8 cellular contexts compared by ENCODE assay signal in the genomic region with DNA sequence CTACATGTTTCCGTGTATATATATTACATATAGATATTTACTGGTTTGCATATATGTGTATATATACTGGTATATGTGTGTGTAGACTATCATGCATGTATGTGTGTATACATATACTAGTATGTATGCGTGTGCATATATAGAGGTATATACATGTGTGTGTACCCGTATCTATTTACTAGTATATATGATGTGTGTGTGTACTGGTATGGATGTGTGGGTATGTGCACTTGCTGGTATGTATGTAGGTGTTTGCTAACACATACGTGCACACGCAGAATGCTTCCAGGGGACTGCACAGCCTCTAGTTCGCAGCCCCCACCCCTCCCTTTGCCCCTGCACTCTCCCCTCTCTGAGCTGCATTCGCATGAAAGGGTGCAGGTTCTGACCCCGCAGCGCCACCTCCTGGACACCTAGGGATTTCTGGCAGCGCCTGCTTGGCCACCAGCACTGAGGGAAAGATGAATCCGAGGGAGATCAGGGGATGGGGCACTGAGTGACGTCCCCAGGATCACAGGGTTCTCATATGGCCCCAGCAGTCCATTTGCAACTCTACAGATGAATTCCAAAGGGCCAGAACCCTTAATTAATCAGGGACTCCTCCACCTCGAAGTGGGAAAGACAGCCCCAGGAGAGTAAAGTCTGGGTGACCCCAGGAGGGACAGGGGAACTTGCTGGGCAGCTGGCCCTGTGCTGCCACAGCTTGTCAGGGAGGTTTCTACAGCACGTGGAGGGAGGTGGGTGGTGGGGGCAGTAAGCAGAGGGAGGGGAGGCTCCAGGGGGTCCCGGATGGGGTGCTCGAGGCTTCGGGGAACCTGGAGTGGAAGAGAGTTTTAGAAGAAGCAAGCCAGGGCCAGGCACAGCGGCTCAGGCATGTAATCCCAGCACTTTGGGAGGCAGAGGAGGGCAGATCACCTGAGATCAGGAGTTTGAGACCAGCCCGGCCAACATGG.
A peak's percentile ranks its signal among the peaks of the same experiment; 100 is the strongest.
DNase-seq lines count a peak whose midpoint lies in the region; ATAC-seq and TF ChIP-seq lines count a peak whose summit lies in the region.

No MANE protein-coding gene starts in this region.

- H2AFZ ChIP-seq in GM23248, result peak overlapping the region; percentile 61

- intact Hi-C loops in CD4-positive, alpha-beta T cell (cut with DNase I, micrococcal nuclease), result loop anchor here (5.0 to 10.0 kb wide), 4 partner anchors 235 to 908 kb away; no protein-coding TSS in a partner anchor

- CTCF ChIA-PET in CD4-positive, alpha-beta T cell (lab: Charles Lee), result interaction anchor here (1.0 kb wide), 1 partner anchor 10 kb away, joined by 3 read pairs; no protein-coding TSS in a partner anchor

- no peak overlapping the region for H3K4me2 ChIP-seq in GM23248 (ENCODE audit: unreplicated experiment)

- DNase-seq in CD4-positive, alpha-beta T cell, result peak; percentile 26 to 59 (median 40)
- peak; percentile 72 for DNase-seq in GM23248
- peak; percentile 55 for DNase-seq in NCI-H2107 (lab: John Stamatoyannopoulos, UW)
- peak; percentile 18 for DNase-seq in central memory CD4-positive, alpha-beta T cell
- DNase-seq in kidney tubule cell (ENCODE audit: low spot score), result peak; percentile 60
- peak; percentile 35 to 69 for DNase-seq in stimulated activated CD4-positive, alpha-beta T cell treated with anti-CD3 and anti-CD28 coated beads, Interleukin-4, amount 100 ng/mL, for 4 hours

- no peaks in the 10 kb centered on the region for H3K9me2 ChIP-seq in GM23248 (ENCODE audit: insufficient read depth)

- H3K36me3 ChIP-seq in GM23248 (ENCODE audit: low read depth), result no peaks in the 10 kb centered on the region

- H3K36me3 Mint-ChIP-seq in CD4-positive, alpha-beta T cell (ENCODE audit: low read depth), result no peaks in the 10 kb centered on the region

- no peak overlapping the region for H3K4me3 ChIP-seq in GM23248
- no peak overlapping the region for H3K4me3 ChIP-seq in WI38 (ENCODE audit: low read depth, low read length)

- peaks cover 27% of the 10 kb centered on the region for H3K27me3 Mint-ChIP-seq in CD4-positive, alpha-beta T cell

- peaks cover 25% of the 10 kb centered on the region for H3K4me1 ChIP-seq in GM23248 (ENCODE audit: insufficient read depth)

- POLR2A ChIA-PET in CD4-positive, alpha-beta T cell (lab: Charles Lee), result no interaction called here

- no peaks in the 10 kb centered on the region for H3K27me3 ChIP-seq in CD4-positive, alpha-beta T cell (ENCODE audit: control insufficient read depth, insufficient read depth, low read length)
- H3K27me3 ChIP-seq in GM23248 (replicated peaks; ENCODE audit: insufficient read depth), result no peaks in the 10 kb centered on the region

- H3K9me3 Mint-ChIP-seq in CD4-positive, alpha-beta T cell, result no peaks in the 10 kb centered on the region

- 31 to 34% methylated on average over 19 of the region's 19 CpGs for WGBS in GM23248 (ENCODE audit: low coverage in 1 of 2, low lambda C conversion rate in 2 of 2, missing lambda C conversion rate in 2 of 2), 2 experiments

- H3K4me3 Mint-ChIP-seq in CD4-positive, alpha-beta T cell, result no peak overlapping the region

- peaks cover 5% of the 10 kb centered on the region for H3K4me1 Mint-ChIP-seq in CD4-positive, alpha-beta T cell (ENCODE audit: low read depth)

- no peak overlapping the region for H3K9ac ChIP-seq in GM23248

- H3K27ac Mint-ChIP-seq in CD4-positive, alpha-beta T cell, result no peak overlapping the region

- ATAC-seq in CD4-positive, alpha-beta T cell (ENCODE audit: poor library complexity), result peak; percentile 45
- no peak for ATAC-seq in GM18873 (IDR thresholded peaks at IDR 0.05; ENCODE audit: low FRiP score, unreplicated experiment)

- peaks cover 14% of the 10 kb centered on the region; the same call in 1 of the 2 replicates for H3F3A ChIP-seq in GM23248 (ENCODE audit: insufficient read depth)

- peak; percentile 53 for TF ChIP-seq CTCF in CD4-positive, alpha-beta T cell (IDR thresholded peaks at IDR 0.05)
- peak; percentile 87 for TF ChIP-seq CTCF in WI38 (IDR thresholded peaks at IDR 0.05; ENCODE audit: low read depth, low read length)

- no peaks in the 10 kb centered on the region for H4K20me1 ChIP-seq in GM23248 (ENCODE audit: insufficient read depth)

- no peaks in the 10 kb centered on the region for H3K9me3 ChIP-seq in CD4-positive, alpha-beta T cell (ENCODE audit: control insufficient read depth, low read length)
- H3K9me3 ChIP-seq in GM23248 (ENCODE audit: low read depth), result no peaks in the 10 kb centered on the region

- in situ Hi-C loops in GM23248 (cut with MboI), result no loop called here

- no peak overlapping the region for H3K27ac ChIP-seq in CD4-positive, alpha-beta T cell (ENCODE audit: low read depth, low read length)
- no peak overlapping the region for H3K27ac ChIP-seq in GM23248

- no peaks in the 10 kb centered on the region for H3K79me2 ChIP-seq in GM23248 (ENCODE audit: insufficient read depth)

Comparison
In these comparisons a context has a peak if more than half of its experiments do, and no peak if none do; other contexts are left out.
1. DNase-seq: peak in every context shown above with its lines; median percentile 72 in GM23248; 60 in kidney tubule cell; 55 in NCI-H2107; 52 in stimulated activated CD4-positive, alpha-beta T cell treated with anti-CD3 and anti-CD28 coated beads, Interleukin-4, amount 100 ng/mL, for 4 hours; 40 in CD4-positive, alpha-beta T cell; 18 in central memory CD4-positive, alpha-beta T cell.